14 cellular contexts compared by ENCODE assay signal in genomic region chr10:65033957-65034356, GRCh38.
"Had no signal": no experiment of that assay in that cellular context is flagged by ENCODE, and none has a peak within 500 bp of the region (broad histone marks: within the 10 kb centered on the region; RNA-seq: fewer than 3 reads in every experiment).

No MANE protein-coding gene starts in this region.

- H3K36me3 ChIP-seq: suprapubic skin had no signal

- H3K4me3 Mint-ChIP-seq: activated naive CD4-positive, alpha-beta T cell treated with anti-CD3 and anti-CD28 coated beads, Interleukin-2, amount 50 U/mL, for 24 hours; brain; central memory CD8-positive, alpha-beta T cell; dendritic cell treated with granulocyte-macrophage colony-stimulating factor and Interleukin-4, amounts not matched to agents 40 ng/mL and 50 ng/mL, for 4 days; effector memory CD8-positive, alpha-beta T cell; nephron progenitor cell had no signal

- H3K36me3 Mint-ChIP-seq: activated naive CD4-positive, alpha-beta T cell treated with anti-CD3 and anti-CD28 coated beads, Interleukin-2, amount 50 U/mL, for 24 hours; brain had no signal

- H3K4me1 Mint-ChIP-seq: activated naive CD4-positive, alpha-beta T cell treated with anti-CD3 and anti-CD28 coated beads, Interleukin-2, amount 50 U/mL, for 24 hours; central memory CD8-positive, alpha-beta T cell; nephron progenitor cell had no signal

- H3K27me3 ChIP-seq: suprapubic skin had no signal

- H3K27ac ChIP-seq: epithelial cell of prostate, suprapubic skin had no signal

- H3K27ac Mint-ChIP-seq: activated naive CD4-positive, alpha-beta T cell treated with anti-CD3 and anti-CD28 coated beads, Interleukin-2, amount 50 U/mL, for 24 hours; dendritic cell treated with granulocyte-macrophage colony-stimulating factor and Interleukin-4, amounts not matched to agents 40 ng/mL and 50 ng/mL, for 4 days; effector memory CD8-positive, alpha-beta T cell; nephron progenitor cell had no signal

- H3K4me3 ChIP-seq: suprapubic skin had no signal

- FAIRE-seq: small intestine had no signal

- H3K9me3 Mint-ChIP-seq: activated naive CD4-positive, alpha-beta T cell treated with anti-CD3 and anti-CD28 coated beads, Interleukin-2, amount 50 U/mL, for 24 hours had no signal

- H3K9me3 ChIP-seq: SK-N-SH had no signal

- H3K4me1 ChIP-seq: suprapubic skin had no signal

- DNase-seq: activated CD4-positive, alpha-beta T cell treated with anti-CD3 and anti-CD28 coated beads, Interleukin-2, amount 50 U/mL, for 1 hour; activated effector memory CD4-positive, alpha-beta T cell treated with Interleukin-2 at 50 U/mL for 16 hours; activated T-cell treated with anti-CD3 and anti-CD28 coated beads, Interleukin-2, amount 50 U/mL, for 1 hour; effector memory CD8-positive, alpha-beta T cell; mammary epithelial cell; nephron progenitor cell; SK-N-SH; small intestine had no signal

- ATAC-seq: effector memory CD8-positive, alpha-beta T cell had no signal

- H3K27me3 Mint-ChIP-seq: activated naive CD4-positive, alpha-beta T cell treated with anti-CD3 and anti-CD28 coated beads, Interleukin-2, amount 50 U/mL, for 24 hours; brain; central memory CD8-positive, alpha-beta T cell; dendritic cell treated with granulocyte-macrophage colony-stimulating factor and Interleukin-4, amounts not matched to agents 40 ng/mL and 50 ng/mL, for 4 days; effector memory CD8-positive, alpha-beta T cell had no signal
